15 cellular contexts compared by ENCODE assay signal in genomic region chr14:52545584-52546317, GRCh38.
"Had no signal": no experiment of that assay in that cellular context is flagged by ENCODE, and none has a peak within 500 bp of the region (broad histone marks: within the 10 kb centered on the region; RNA-seq: fewer than 3 reads in every experiment).

No MANE protein-coding gene starts in this region.

- H3K36me3 ChIP-seq: gastrocnemius medialis, thyroid gland had no signal

- H3K27ac ChIP-seq: gastrocnemius medialis, thyroid gland had no signal

- H3K4me1 ChIP-seq: thyroid gland had no signal

- H3K27me3 ChIP-seq: gastrocnemius medialis, thyroid gland had no signal

- H3K4me3 ChIP-seq: coronary artery, gastrocnemius medialis, thyroid gland had no signal

- DNase-seq: activated CD4-positive, alpha-beta T cell treated with anti-CD3 and anti-CD28 coated beads for 4 hours; activated naive CD4-positive, alpha-beta T cell treated with Interleukin-2 at 50 U/mL for 16 hours; caudate nucleus; effector CD4-positive, alpha-beta T cell; gastrocnemius medialis; kidney; left ventricle myocardium superior; mesenchymal stem cell; stimulated activated CD4-positive, alpha-beta T cell treated with anti-CD3 and anti-CD28 coated beads, Interleukin-4, amount 100 ng/mL, for 1 hour; stimulated activated CD8-positive, alpha-beta memory T cell treated with anti-CD3 and anti-CD28 coated beads, Interleukin-4, amount 100 ng/mL, for 48 hours; stimulated activated naive CD8-positive, alpha-beta T cell treated with anti-CD3 and anti-CD28 coated beads, Interleukin-15, amount 100 ng/mL, for 72 hours; T-helper 9 cell; thyroid gland had no signal

- H3K9me3 Mint-ChIP-seq: nephron; stimulated activated naive CD8-positive, alpha-beta T cell treated with anti-CD3 and anti-CD28 coated beads, Interleukin-15, amount 100 ng/mL, for 72 hours had no signal

- ATAC-seq: gastrocnemius medialis; left ventricle myocardium superior; stimulated activated naive CD8-positive, alpha-beta T cell treated with anti-CD3 and anti-CD28 coated beads, Interleukin-15, amount 100 ng/mL, for 72 hours had no signal

- H3K9me3 ChIP-seq: gastrocnemius medialis, thyroid gland had no signal

- H3K4me3 Mint-ChIP-seq: nephron; stimulated activated naive CD8-positive, alpha-beta T cell treated with anti-CD3 and anti-CD28 coated beads, Interleukin-15, amount 100 ng/mL, for 72 hours had no signal

- H3K27me3 Mint-ChIP-seq: stimulated activated naive CD8-positive, alpha-beta T cell treated with anti-CD3 and anti-CD28 coated beads, Interleukin-15, amount 100 ng/mL, for 72 hours had no signal
